8 cellular contexts compared by ENCODE assay signal in the genomic region with DNA sequence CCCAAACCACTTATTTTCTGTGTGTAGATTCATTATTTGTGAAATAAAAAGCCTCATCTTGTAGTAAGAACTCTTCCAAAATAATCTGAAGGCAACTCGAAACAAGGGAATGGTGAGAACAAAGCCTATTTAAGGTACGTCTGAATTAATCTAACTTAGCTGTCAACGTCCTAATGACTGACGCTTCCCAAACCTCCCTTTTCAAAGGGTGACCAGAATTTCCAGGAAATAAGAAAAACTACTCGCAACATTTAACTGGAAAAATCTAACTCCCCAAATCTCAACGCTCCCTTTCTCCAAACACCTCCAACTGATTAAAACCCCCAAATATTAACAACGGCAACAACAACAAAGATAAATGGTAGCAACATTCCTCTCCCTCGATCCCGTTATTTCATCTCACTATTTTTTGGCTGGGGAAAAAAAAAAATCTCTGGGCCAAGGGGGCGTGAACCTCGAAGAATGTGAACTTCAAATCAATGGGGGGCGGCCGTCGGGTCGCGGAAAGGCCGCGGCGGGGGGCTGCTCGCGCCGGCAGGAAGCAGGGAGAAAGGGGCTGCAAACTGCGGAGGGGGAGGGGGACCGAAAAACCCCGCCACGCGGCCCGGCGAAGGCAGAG. TPM values are rescaled to one million over a fixed set of nuclear protein-coding genes. Genes with fewer than 3 reads are reported as not detected.
DNase-seq lines count a peak whose midpoint lies in the region; ATAC-seq, FAIRE-seq and TF ChIP-seq lines count a peak whose summit lies in the region.

No MANE protein-coding gene starts in this region.

- H4K20me1 ChIP-seq in PC-9 (ENCODE audit: insufficient read depth), result peaks cover 44% of the 10 kb centered on the region

- CTCF ChIA-PET in PC-9 (lab: Charles Lee), result interaction anchor here (2.1 kb wide), 1 partner anchor 48 kb away, joined by 4 read pairs; no protein-coding TSS in a partner anchor

- BruUV-seq in PC-9 (replicated peaks; lab: Mats Ljungman, UMichigan), result TSS peak; percentile 51

- TF ChIP-seq EP300 in esophagus muscularis mucosa (IDR thresholded peaks at IDR 0.05), result no peak

- no peaks in the 10 kb centered on the region for H3K27me3 ChIP-seq in PC-9 (ENCODE audit: insufficient read depth, low read depth)
- H3K27me3 ChIP-seq in esophagus muscularis mucosa, result no peaks in the 10 kb centered on the region
- H3K27me3 ChIP-seq in trophoblast cell (ENCODE audit: insufficient read depth, low read length), result no peaks in the 10 kb centered on the region

- peak overlapping the region; percentile 94 for H3K4me3 ChIP-seq in PC-9
- peak overlapping the region; percentile 69 to 94 (median 88) for H3K4me3 ChIP-seq in esophagus muscularis mucosa
- peak overlapping the region; percentile 98 for H3K4me3 ChIP-seq in trophoblast cell (ENCODE audit: low read depth, low read length)

- peak overlapping the region; percentile 100 for H3K18ac ChIP-seq in trophoblast cell (ENCODE audit: low read length)

- peak overlapping the region; percentile 99 for H4K12ac ChIP-seq in trophoblast cell (ENCODE audit: low read depth, low read length)

- intact Hi-C loops in PC-9 (cut with micrococcal nuclease; ENCODE audit: unreplicated experiment) (loop anchor here (2.0 kb wide), 3 partner anchors 19 to 39 kb away; no protein-coding TSS in a partner anchor), esophagus muscularis mucosa (cut with DNase I) (loop anchor here (5.0 kb wide), 1 partner anchor 38 kb away; no protein-coding TSS in a partner anchor)

- H3K23ac ChIP-seq in trophoblast cell (ENCODE audit: low read length), result no peak overlapping the region

- peaks cover 8% of the 10 kb centered on the region for H3K79me1 ChIP-seq in trophoblast cell (ENCODE audit: low read length)

- H3F3A ChIP-seq in PC-9 (ENCODE audit: insufficient read depth, low read depth), result peaks cover 17% of the 10 kb centered on the region

- H3K9me3 ChIP-seq in PC-9 (ENCODE audit: insufficient read depth, low read depth), result no peaks in the 10 kb centered on the region
- no peaks in the 10 kb centered on the region for H3K9me3 ChIP-seq in esophagus muscularis mucosa
- no peaks in the 10 kb centered on the region for H3K9me3 ChIP-seq in trophoblast cell (ENCODE audit: insufficient read depth, low read depth, low read length)

- peak overlapping the region; percentile 99 for H3K4ac ChIP-seq in trophoblast cell (ENCODE audit: low read depth, low read length)

- peak overlapping the region; percentile 86 for H2BK120ac ChIP-seq in trophoblast cell (ENCODE audit: insufficient read depth, low read length, poor library complexity)

- under 1% methylated on average over 19 of the region's 29 CpGs for WGBS in esophagus muscularis mucosa
- no CpG with 5 or more reads among the region's 29 CpGs for WGBS in trophoblast cell (ENCODE audit: extremely low coverage, insufficient coverage, insufficient read length)

- peaks cover 56% of the 10 kb centered on the region for H3K79me2 ChIP-seq in PC-9 (ENCODE audit: low read depth)
- peaks cover 17% of the 10 kb centered on the region for H3K79me2 ChIP-seq in trophoblast cell (ENCODE audit: control insufficient read depth, insufficient read depth, low read length, poor library complexity)

- H3K27ac ChIP-seq in PC-9, result peak overlapping the region; percentile 97
- H3K27ac ChIP-seq in esophagus muscularis mucosa (replicated peaks in 1 of 4), result peak overlapping the region; percentile 92 to 98 (median 97)
- peak overlapping the region; percentile 95 for H3K27ac ChIP-seq in trophoblast cell (ENCODE audit: low read depth, low read length)

- no peak for TF ChIP-seq POLR2A in esophagus muscularis mucosa (IDR thresholded peaks at IDR 0.05; ENCODE audit: low read depth)

- DNase-seq in GM18507 (ENCODE audit: extremely low spot score, insufficient read length, low read depth) (no peak), PC-9 (no peak), esophagus muscularis mucosa (ENCODE audit: extremely low spot score) (no peak), trophoblast cell (no peak), islet precursor cell (no peak), RCC 7860 (ENCODE audit: low spot score) (no peak)

- H3K4me2 ChIP-seq in PC-9 (peak overlapping the region; percentile 97), trophoblast cell (ENCODE audit: low read length) (peak overlapping the region; percentile 65)

- no peak overlapping the region for H2BK12ac ChIP-seq in trophoblast cell (ENCODE audit: low read length)

- peak overlapping the region; percentile 100 for H3K14ac ChIP-seq in trophoblast cell (ENCODE audit: low read length)

- H3K4me1 ChIP-seq in PC-9 (replicated peaks; ENCODE audit: insufficient read depth) (peaks cover 44% of the 10 kb centered on the region), esophagus muscularis mucosa (peaks cover 43 to 64% (median 55%) of the 10 kb centered on the region in 4 donors), trophoblast cell (ENCODE audit: control insufficient read depth in 1 of 2, insufficient read depth in 2 of 2, low read length in 2 of 2) (peaks cover 3% of the 10 kb centered on the region in 2 experiments)

- H3K36me3 ChIP-seq in PC-9 (ENCODE audit: low read depth), result peaks cover 8% of the 10 kb centered on the region
- peaks cover 0 to 5% (median 2%) of the 10 kb centered on the region in 4 donors for H3K36me3 ChIP-seq in esophagus muscularis mucosa
- H3K36me3 ChIP-seq in trophoblast cell (ENCODE audit: control insufficient read depth in 1 of 2, insufficient read depth in 2 of 2, low read length in 2 of 2), result peaks cover 5 to 9% of the 10 kb centered on the region in 2 experiments

- POLR2A ChIA-PET in PC-9 (lab: Charles Lee; ENCODE audit: unreplicated experiment), result interaction anchor here (0.6 to 1.0 kb wide), 2 partner anchors 20 to 22 kb away, joined by 3 to 8 read pairs; a partner anchor contains a TSS

- TF ChIP-seq CTCF in PC-9 (conservative IDR thresholded peaks at IDR 0.05) (no peak), esophagus muscularis mucosa (IDR thresholded peaks at IDR 0.05) (no peak)

- no peak overlapping the region for H2AK5ac ChIP-seq in trophoblast cell (ENCODE audit: low read length)

- H2AFZ ChIP-seq in PC-9 (peak overlapping the region; percentile 89), trophoblast cell (ENCODE audit: insufficient read depth, low read length, poor library complexity) (peak overlapping the region; percentile 93)

- ATAC-seq in HG02885 (IDR thresholded peaks at IDR 0.05; ENCODE audit: poor library complexity, unreplicated experiment) (no peak), GM18520 (IDR thresholded peaks at IDR 0.05; ENCODE audit: unreplicated experiment) (no peak)

- FAIRE-seq in GM18507 (lab: Jason Lieb, UNC), result peak; percentile 47
- FAIRE-seq in RCC 7860 (lab: Jason Lieb, UNC), result no peak

- peak overlapping the region; percentile 96 for H2BK5ac ChIP-seq in trophoblast cell (ENCODE audit: low read depth, low read length, poor library complexity)

- H3K9ac ChIP-seq in trophoblast cell (ENCODE audit: low read length), result peak overlapping the region; percentile 99

- peak overlapping the region; percentile 95 for H4K91ac ChIP-seq in trophoblast cell (ENCODE audit: low read depth, low read length)

- H4K8ac ChIP-seq in trophoblast cell (ENCODE audit: low read depth, low read length), result peak overlapping the region; percentile 96

- no peaks in the 10 kb centered on the region for H3K9me2 ChIP-seq in PC-9 (ENCODE audit: insufficient read depth)

RNA-seq across cellular contexts. Expression of a gene that starts 0.6 kb away (rescaled TPM):
- total RNA-seq in PC-9 (2021) (77.3 and 96.2 TPM in 2 replicates), esophagus muscularis mucosa (10 to 100 TPM; 53.6 to 89.7 (median 56.6) TPM)
- 65.1 and 66.3 TPM in 2 replicates for polyA plus RNA-seq in trophoblast cell (2013)

RNA-seq across cellular contexts. Expression of a gene that starts 19.9 kb away (rescaled TPM):
- total RNA-seq in PC-9 (2021), result 58.4 and 67.7 TPM in 2 replicates
- total RNA-seq in esophagus muscularis mucosa, result 100 to 1,000 TPM in 3 of 4 donors, 10 to 100 TPM in 1; 93.3 to 156 (median 138) TPM
- 125 and 134 TPM in 2 replicates for polyA plus RNA-seq in trophoblast cell (2013)
